In genomic region chr4:12110607-12111006, GRCh38 we compare ENCODE assay signal across 24 cellular contexts.
"Had no signal": no experiment of that assay in that cellular context is flagged by ENCODE, and none has a peak within 500 bp of the region (broad histone marks: within the 10 kb centered on the region; RNA-seq: fewer than 3 reads in every experiment).

No MANE protein-coding gene starts in this region.

- H3K4me3 ChIP-seq: body of pancreas, gastrocnemius medialis, hepatocyte, left ventricle myocardium inferior, lung, neural progenitor cell, spleen, tibial nerve had no signal

- H3K36me3 ChIP-seq: gastrocnemius medialis, left ventricle myocardium inferior, neural progenitor cell, spleen, tibial nerve, WERI-Rb-1 had no signal

- H3K4me1 Mint-ChIP-seq: natural killer cell, neural progenitor cell had no signal

- H3K4me3 Mint-ChIP-seq: activated naive CD8-positive, alpha-beta T cell; natural killer cell; neural progenitor cell had no signal

- H3K9me3 ChIP-seq: gastrocnemius medialis had no signal

- ATAC-seq: activated CD4-positive, CD25-positive, alpha-beta regulatory T cell treated with anti-CD3 and anti-CD28 coated beads, Interleukin-2, amount 50 U/mL, for 24 hours; body of pancreas; gastrocnemius medialis; natural killer cell; right cardiac atrium had no signal

- H3K4me1 ChIP-seq: body of pancreas, gastrocnemius medialis, left ventricle myocardium inferior, neural progenitor cell, spleen, tibial nerve had no signal

- H3K27ac ChIP-seq: body of pancreas, gastrocnemius medialis, hepatocyte, left ventricle myocardium inferior, neural progenitor cell, spleen, tibial nerve, WERI-Rb-1 had no signal

- H3K36me3 Mint-ChIP-seq: activated naive CD8-positive, alpha-beta T cell had no signal

- H3K27me3 ChIP-seq: body of pancreas, gastrocnemius medialis, hepatocyte, neural progenitor cell, spleen, tibial nerve had no signal

- DNase-seq: activated CD4-positive, alpha-beta T cell treated with anti-CD3 and anti-CD28 coated beads for 48 hours; activated CD4-positive, alpha-beta T cell treated with anti-CD3 and anti-CD28 coated beads, Interleukin-2, amount 50 U/mL, for 48 hours; activated CD8-positive, alpha-beta memory T cell treated with anti-CD3 and anti-CD28 coated beads for 24 hours; activated effector memory CD4-positive, alpha-beta T cell treated with Interleukin-2 at 50 U/mL for 16 hours; activated naive CD4-positive, alpha-beta T cell treated with Interleukin-2 at 50 U/mL for 16 hours; aorta; body of pancreas; effector memory CD4-positive, alpha-beta T cell; gastrocnemius medialis; islet precursor cell; left ventricle myocardium inferior; mesendoderm; natural killer cell; posterior cingulate gyrus; right cardiac atrium; spleen; stimulated activated naive CD4-positive, alpha-beta T cell treated with Interleukin-2 at 50 U/mL for 16 hours; WERI-Rb-1 had no signal

- H3K27ac Mint-ChIP-seq: activated naive CD8-positive, alpha-beta T cell; natural killer cell; neural progenitor cell had no signal

- H3K27me3 Mint-ChIP-seq: activated naive CD8-positive, alpha-beta T cell had no signal
